2 cellular contexts compared by ENCODE assay signal in genomic region chr18:42275138-42275535, GRCh38.
TF ChIP-seq lines count a peak whose summit lies in the region.

No MANE protein-coding gene starts in this region.

TF ChIP-seq in GM23338, 12 proteins besides CTCF, POLR2A, EP300 and RAD21 (continued from another document):
- TF ChIP-seq REST (IDR thresholded peaks at IDR 0.05; ENCODE audit: unreplicated experiment) (no peak), ZNF462 (CRISPR knock-in tag; IDR thresholded peaks at IDR 0.05) (no peak), ZNF114 (CRISPR knock-in tag; IDR thresholded peaks at IDR 0.05) (no peak), STAT1 (IDR thresholded peaks at IDR 0.05; ENCODE audit: unreplicated experiment) (no peak), ETS1 (IDR thresholded peaks at IDR 0.05) (no peak), EZH2phosphoT487 (IDR thresholded peaks at IDR 0.05; ENCODE audit: unreplicated experiment) (no peak), JUNB (IDR thresholded peaks at IDR 0.05; ENCODE audit: unreplicated experiment) (no peak), POLR2AphosphoS5 (IDR thresholded peaks at IDR 0.05; ENCODE audit: low read depth) (no peak)

TF ChIP-seq in GM12878, 131 proteins besides CTCF, POLR2A, EP300 and RAD21 (continued from another document):
- no peak for TF ChIP-seq CBFB (IDR thresholded peaks at IDR 0.05; ENCODE audit: low read depth)
- no peak for TF ChIP-seq ZNF274 (IDR thresholded peaks at IDR 0.05; ENCODE audit: insufficient read depth, insufficient read length)
- no peak for TF ChIP-seq ZZZ3 (IDR thresholded peaks at IDR 0.05; ENCODE audit: control insufficient read depth, insufficient read length, low read depth)
- no peak for TF ChIP-seq ZBED1 (IDR thresholded peaks at IDR 0.05; ENCODE audit: borderline replicate concordance)
- TF ChIP-seq, protein P1, sequence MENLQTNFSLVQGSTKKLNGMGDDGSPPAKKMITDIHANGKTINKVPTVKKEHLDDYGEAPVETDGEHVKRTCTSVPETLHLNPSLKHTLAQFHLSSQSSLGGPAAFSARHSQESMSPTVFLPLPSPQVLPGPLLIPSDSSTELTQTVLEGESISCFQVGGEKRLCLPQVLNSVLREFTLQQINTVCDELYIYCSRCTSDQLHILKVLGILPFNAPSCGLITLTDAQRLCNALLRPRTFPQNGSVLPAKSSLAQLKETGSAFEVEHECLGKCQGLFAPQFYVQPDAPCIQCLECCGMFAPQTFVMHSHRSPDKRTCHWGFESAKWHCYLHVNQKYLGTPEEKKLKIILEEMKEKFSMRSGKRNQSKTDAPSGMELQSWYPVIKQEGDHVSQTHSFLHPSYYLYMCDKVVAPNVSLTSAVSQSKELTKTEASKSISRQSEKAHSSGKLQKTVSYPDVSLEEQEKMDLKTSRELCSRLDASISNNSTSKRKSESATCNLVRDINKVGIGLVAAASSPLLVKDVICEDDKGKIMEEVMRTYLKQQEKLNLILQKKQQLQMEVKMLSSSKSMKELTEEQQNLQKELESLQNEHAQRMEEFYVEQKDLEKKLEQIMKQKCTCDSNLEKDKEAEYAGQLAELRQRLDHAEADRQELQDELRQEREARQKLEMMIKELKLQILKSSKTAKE (IDR thresholded peaks at IDR 0.05; ENCODE audit: low read depth, poor library complexity, severe bottlenecking) = no peak
- no peak for TF ChIP-seq TAF1 (IDR thresholded peaks at IDR 0.05; ENCODE audit: borderline replicate concordance, low read depth, low read length)
- no peak for TF ChIP-seq STAT3 (IDR thresholded peaks at IDR 0.05; ENCODE audit: low read depth, low read length)
- no peak for TF ChIP-seq CBX3 (IDR thresholded peaks at IDR 0.05; ENCODE audit: borderline replicate concordance, low read depth)
- no peak for TF ChIP-seq POU2F2 (IDR thresholded peaks at IDR 0.05; ENCODE audit: borderline replicate concordance, low read depth, low read length)
- no peak for TF ChIP-seq FOS (IDR thresholded peaks at IDR 0.05; ENCODE audit: borderline replicate concordance, extremely low read depth, insufficient read length)
- no peak for TF ChIP-seq FOXK2 (IDR thresholded peaks at IDR 0.05)
